Comparison of ENCODE assay signal across 8 cellular contexts in genomic region chr14:51094282-51094821, GRCh38. TPM values are rescaled to one million over a fixed set of nuclear protein-coding genes. Genes with fewer than 3 reads are reported as not detected.
A peak's percentile ranks its signal among the peaks of the same experiment; 100 is the strongest.
DNase-seq lines count a peak whose midpoint lies in the region; ATAC-seq and TF ChIP-seq lines count a peak whose summit lies in the region.

No MANE protein-coding gene starts in this region.

- H3K4me1 ChIP-seq in DOHH2 (ENCODE audit: control insufficient read depth, low read length): peaks cover 64% of the 10 kb centered on the region
- no peaks in the 10 kb centered on the region for H3K4me1 ChIP-seq in KMS-11 (ENCODE audit: low read depth, poor library complexity, severe bottlenecking)
- peaks cover 14 to 28% of the 10 kb centered on the region in 2 donors for H3K4me1 ChIP-seq in gastrocnemius medialis

- DNase-seq in activated naive CD4-positive, alpha-beta T cell treated with Interleukin-2 at 50 U/mL for 16 hours: peak; percentile 15
- DNase-seq in left ventricle myocardium superior (peak; percentile 28), gastrocnemius medialis (no peak), GM20000 (ENCODE audit: low spot score) (no peak), MV-4-11 (lab: John Stamatoyannopoulos, UW) (no peak), G401 (ENCODE audit: low spot score) (no peak)

- in situ Hi-C loops in gastrocnemius medialis (cut with MboI; ENCODE audit: low sequenced_read_pairs in 4 of 4) (no loop called here), G401 (cut with HindIII; ENCODE audit: low sequenced_read_pairs) (no loop called here)

- H3K27me3 ChIP-seq in DOHH2 (ENCODE audit: control insufficient read depth, low read length): no peaks in the 10 kb centered on the region
- no peaks in the 10 kb centered on the region for H3K27me3 ChIP-seq in KMS-11 (ENCODE audit: insufficient read depth, low read depth)
- peaks cover 17 to 29% (median 25%) of the 10 kb centered on the region in 3 donors for H3K27me3 ChIP-seq in gastrocnemius medialis

- peaks cover 59% of the 10 kb centered on the region for H3K79me2 ChIP-seq in DOHH2 (ENCODE audit: control insufficient read depth, low read length)
- no peaks in the 10 kb centered on the region for H3K79me2 ChIP-seq in KMS-11 (ENCODE audit: insufficient read depth, low read depth)

- H3K4me3 ChIP-seq in DOHH2 (ENCODE audit: low read length) (peak overlapping the region; percentile 93), KMS-11 (IDR thresholded peaks at IDR 0.05; ENCODE audit: insufficient read depth, low read depth, low read length) (no peak overlapping the region), gastrocnemius medialis (peak overlapping the region; percentile 72 to 86 (median 80))

- H3K4me2 ChIP-seq in DOHH2 (ENCODE audit: low read length) (peak overlapping the region; percentile 95), KMS-11 (peak overlapping the region; percentile 34; the same call in 1 of the 2 replicates)

- H4K20me1 ChIP-seq in DOHH2 (ENCODE audit: control insufficient read depth, insufficient read depth, low read depth, low read length) (peaks cover 4% of the 10 kb centered on the region; the same call in 1 of the 2 replicates), KMS-11 (ENCODE audit: insufficient read depth) (no peaks in the 10 kb centered on the region)

- intact Hi-C loops in left ventricle myocardium superior (cut with micrococcal nuclease): no loop called here
- intact Hi-C loops in gastrocnemius medialis (cut with DNase I; ENCODE audit: low total_unique reads): loop anchor here (2.0 to 10.0 kb wide), 3 partner anchors 88 to 140 kb away; no protein-coding TSS in a partner anchor

- H3F3A ChIP-seq in DOHH2 (ENCODE audit: control insufficient read depth, insufficient read depth): peaks cover 6% of the 10 kb centered on the region

- peak overlapping the region; percentile 85 for H2AFZ ChIP-seq in KMS-11 (ENCODE audit: low read depth)

- ATAC-seq in left ventricle myocardium superior (no peak), gastrocnemius medialis (no peak)

- no peaks in the 10 kb centered on the region for H3K9me2 ChIP-seq in DOHH2 (replicated peaks; ENCODE audit: control insufficient read depth, low read length)

- no peaks in the 10 kb centered on the region for H3K9me3 ChIP-seq in DOHH2 (ENCODE audit: control insufficient read depth, insufficient read depth, low read length)
- no peaks in the 10 kb centered on the region for H3K9me3 ChIP-seq in gastrocnemius medialis

- H3K27ac ChIP-seq in DOHH2 (ENCODE audit: low read depth, low read length) (peak overlapping the region; percentile 74), KMS-11 (no peak overlapping the region), gastrocnemius medialis (no peak overlapping the region)

- H3K9ac ChIP-seq in KMS-11: no peak overlapping the region

- TF ChIP-seq CTCF in DOHH2 (IDR thresholded peaks at IDR 0.05; ENCODE audit: low read depth, low read length, poor library complexity, severe bottlenecking) (no peak), KMS-11 (conservative IDR thresholded peaks at IDR 0.05; ENCODE audit: low read depth, low read length) (no peak), gastrocnemius medialis (IDR thresholded peaks at IDR 0.05 in 4 of 5, conservative IDR thresholded peaks at IDR 0.05 in 1 of 5) (no peak), GM20000 (IDR thresholded peaks at IDR 0.05; ENCODE audit: extremely low read depth, missing control alignments) (no peak)

- TF ChIP-seq POLR2A in gastrocnemius medialis (IDR thresholded peaks at IDR 0.05): no peak

- peaks cover 39% of the 10 kb centered on the region for H3K36me3 ChIP-seq in DOHH2 (ENCODE audit: control insufficient read depth, low read length)
- H3K36me3 ChIP-seq in KMS-11 (ENCODE audit: insufficient read depth): no peaks in the 10 kb centered on the region
- H3K36me3 ChIP-seq in gastrocnemius medialis: no peaks in the 10 kb centered on the region

RNA-seq across cellular contexts. Expression of gene TRIM9, which starts 0.6 kb away (rescaled TPM):
- total RNA-seq in left ventricle myocardium superior: 0.42 TPM
- 1 to 10 TPM in 2 of 4 donors, under 1 TPM in 2; 0.26 to 3.0 (median 0.87) TPM for total RNA-seq in gastrocnemius medialis
- total RNA-seq in G401 (2014; rRNA removed; shearing (Covaris generic)): 0.31 and 0.41 TPM in 2 replicates

Comparison
In these comparisons a context has a peak if more than half of its experiments do, and no peak if none do; other contexts are left out.
1. DNase-seq: peak in activated naive CD4-positive, alpha-beta T cell treated with Interleukin-2 at 50 U/mL for 16 hours (single experiment) and left ventricle myocardium superior (single experiment); none in gastrocnemius medialis (0 of 2), GM20000 (single experiment), MV-4-11 (single experiment) and G401 (single experiment).